In the genomic region with DNA sequence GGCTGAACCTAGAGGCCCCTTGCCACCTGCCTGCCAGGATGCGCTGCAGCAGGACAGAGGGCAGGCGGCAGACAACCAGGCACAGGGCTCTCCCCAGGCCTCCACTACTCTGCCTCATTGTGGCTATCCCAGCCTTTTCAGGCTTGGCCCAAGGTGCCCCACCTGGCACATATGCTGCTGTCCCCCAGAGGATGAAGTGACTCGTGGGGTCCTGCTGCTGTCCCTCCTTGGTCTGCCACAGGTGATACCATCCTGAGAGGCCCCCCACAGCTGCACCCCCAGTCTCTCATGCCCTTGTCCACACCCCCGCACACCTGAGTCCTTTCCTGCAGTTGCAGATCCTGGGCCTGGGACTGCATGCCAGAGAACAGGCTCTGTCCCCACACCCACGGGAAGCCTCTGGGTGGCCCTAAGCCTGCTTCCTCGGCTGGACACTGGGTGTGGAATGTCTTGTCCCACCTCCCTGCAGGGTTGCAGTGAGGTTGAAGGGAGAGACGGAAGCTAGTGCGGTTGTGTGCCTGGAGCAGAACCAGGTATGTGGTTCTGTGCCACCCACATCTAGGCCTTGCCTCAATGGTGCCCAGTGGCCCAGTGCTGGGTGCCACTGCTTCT, we compare ENCODE assay signal across 1 cellular context.
TF ChIP-seq lines count a peak whose summit lies in the region.

No MANE protein-coding gene starts in this region.

TF ChIP-seq in H1, 55 proteins besides CTCF, POLR2A, EP300 and RAD21:
- no peak for TF ChIP-seq ZNF274 (IDR thresholded peaks at IDR 0.05; ENCODE audit: borderline replicate concordance, extremely low read depth, low read length)
TF ChIP-seq in H1: peak in this region for 0.
